In genomic region chr1:3693321-3693720, GRCh38 we compare ENCODE assay signal across 18 cellular contexts. TPM values are rescaled to one million over a fixed set of nuclear protein-coding genes. Genes with fewer than 3 reads are reported as not detected.
DNase-seq lines count a peak whose midpoint lies in the region; ATAC-seq and TF ChIP-seq lines count a peak whose summit lies in the region.
"Had no signal": no experiment of that assay in that cellular context is flagged by ENCODE, and none has a peak within 500 bp of the region (broad histone marks: within the 10 kb centered on the region; RNA-seq: fewer than 3 reads in every experiment).

No MANE protein-coding gene starts in this region.

- H2BK120ac ChIP-seq in neuronal stem cell (ENCODE audit: low read depth, low read length) = no peak overlapping the region

- peaks cover 0 to 10% (median 6%) of the 10 kb centered on the region in 11 experiments; a peak in 9 of 22 replicates for H3K27me3 ChIP-seq in BLaER1 treated with 17β-estradiol and CSF1 and Interleukin-3, amounts not matched to agents 10 nM and 100 nM
- peaks cover 0 to 48% (median 3%) of the 10 kb centered on the region in 3 experiments for H3K27me3 ChIP-seq in neuronal stem cell (ENCODE audit: control insufficient read depth in 3 of 3, insufficient read depth in 3 of 3, low read depth in 1 of 3, low read length in 3 of 3)
- H3K27me3 ChIP-seq: BE2C had no signal

- H3K18ac ChIP-seq in neuronal stem cell (ENCODE audit: low read length) = peak overlapping the region; percentile 48

- H3K79me1 ChIP-seq in neuronal stem cell (ENCODE audit: low read depth, low read length) = peaks cover 3% of the 10 kb centered on the region

- peaks cover 21% of the 10 kb centered on the region for H3K27me3 Mint-ChIP-seq in endothelial cell (ENCODE audit: unreplicated experiment)
- H3K27me3 Mint-ChIP-seq: CD4-positive, CD25-positive, alpha-beta regulatory T cell had no signal

- H3K9me3 ChIP-seq in BLaER1 treated with 17β-estradiol and CSF1 and Interleukin-3, amounts not matched to agents 10 nM and 100 nM (replicated peaks in 1 of 11) = no peaks in the 10 kb centered on the region
- H3K9me3 ChIP-seq in neuronal stem cell (replicated peaks in 1 of 2; ENCODE audit: control insufficient read depth in 2 of 2, insufficient read depth in 1 of 2, low read depth in 1 of 2, low read length in 2 of 2) = no peaks in the 10 kb centered on the region
- H3K9me3 ChIP-seq: BE2C had no signal

- H3K23ac ChIP-seq in neuronal stem cell (ENCODE audit: low read depth, low read length, poor library complexity) = no peak overlapping the region

- H2BK5ac ChIP-seq in neuronal stem cell (ENCODE audit: low read length) = no peak overlapping the region

- peaks cover 7% of the 10 kb centered on the region for H3K4me1 Mint-ChIP-seq in endothelial cell (ENCODE audit: unreplicated experiment)

- H3K4me1 ChIP-seq in BLaER1 treated with 17β-estradiol and CSF1 and Interleukin-3, amounts not matched to agents 10 nM and 100 nM = peaks cover 27 to 76% (median 72%) of the 10 kb centered on the region in 10 experiments
- H3K4me1 ChIP-seq in neuronal stem cell (ENCODE audit: control insufficient read depth in 2 of 2, insufficient read depth in 1 of 2, low read depth in 1 of 2, low read length in 2 of 2) = peaks cover 9 to 13% of the 10 kb centered on the region in 2 donors

- H3K9ac ChIP-seq in BLaER1 treated with 17β-estradiol and CSF1 and Interleukin-3, amounts not matched to agents 10 nM and 100 nM = no peak overlapping the region
- H3K9ac ChIP-seq in neuronal stem cell (ENCODE audit: low read depth, low read length, poor library complexity) = no peak overlapping the region

- no peaks in the 10 kb centered on the region for H3K36me3 Mint-ChIP-seq in endothelial cell (ENCODE audit: low read depth, unreplicated experiment)
- H3K36me3 Mint-ChIP-seq: CD14-positive monocyte; CD4-positive, alpha-beta memory T cell; CD4-positive, CD25-positive, alpha-beta regulatory T cell; CD8-positive, alpha-beta memory T cell had no signal

- no peak overlapping the region for H3K4me3 ChIP-seq in BLaER1 treated with 17β-estradiol and CSF1 and Interleukin-3, amounts not matched to agents 10 nM and 100 nM
- no peak overlapping the region for H3K4me3 ChIP-seq in neuronal stem cell (ENCODE audit: low read length in 2 of 2)

- no peaks in the 10 kb centered on the region for H3K36me3 ChIP-seq in BLaER1 treated with 17β-estradiol and CSF1 and Interleukin-3, amounts not matched to agents 10 nM and 100 nM
- H3K36me3 ChIP-seq in neuronal stem cell (replicated peaks in 1 of 2; ENCODE audit: control insufficient read depth in 2 of 2, insufficient read depth in 2 of 2, low read length in 2 of 2) = no peaks in the 10 kb centered on the region
- H3K36me3 ChIP-seq: BE2C had no signal

- DNase-seq in endothelial cell (ENCODE audit: low spot score) (no peak), neuronal stem cell (ENCODE audit: low spot score) (no peak), NCI-H1105 treated with DMSO at 0.1 percent for 48 hours (lab: John Stamatoyannopoulos, UW) (no peak), DMS114 treated with DMSO at 0.1 percent for 48 hours (lab: John Stamatoyannopoulos, UW; ENCODE audit: unreplicated experiment) (no peak)
- DNase-seq: 8988T; ACHN; C1 segment of cervical spinal cord; CD4-positive, CD25-positive, alpha-beta regulatory T cell; CD8-positive, alpha-beta memory T cell; COR-L47; GF-D8 had no signal

- H2BK12ac ChIP-seq in neuronal stem cell (ENCODE audit: low read length) = peak overlapping the region; percentile 58

- peak overlapping the region in 9 of 11 experiments; percentile 73 to 97 (median 93); a peak in 13 of 22 replicates for H3K4me2 ChIP-seq in BLaER1 treated with 17β-estradiol and CSF1 and Interleukin-3, amounts not matched to agents 10 nM and 100 nM
- H3K4me2 ChIP-seq in neuronal stem cell (ENCODE audit: insufficient read depth, low read length, poor library complexity, severe bottlenecking) = no peak overlapping the region

- no peak overlapping the region for H4K8ac ChIP-seq in neuronal stem cell (ENCODE audit: low read depth, low read length)

- no peak overlapping the region for H3K27ac ChIP-seq in BLaER1 treated with 17β-estradiol and CSF1 and Interleukin-3, amounts not matched to agents 10 nM and 100 nM
- H3K27ac ChIP-seq in neuronal stem cell (replicated peaks; ENCODE audit: low read length) = no peak overlapping the region

- H3K14ac ChIP-seq in neuronal stem cell (ENCODE audit: low read length) = no peak overlapping the region

- no CpG with 5 or more reads among the region's 11 CpGs for WGBS in neuronal stem cell (ENCODE audit: extremely low coverage in 2 of 2, insufficient read length in 2 of 2, insufficient replicate concordance in 1 of 2), 2 donors

- no peak overlapping the region for H2AFZ ChIP-seq in neuronal stem cell (ENCODE audit: low read length)

- TF ChIP-seq CTCF in endothelial cell (IDR thresholded peaks at IDR 0.05; ENCODE audit: unreplicated experiment) = no peak

- no peak for ATAC-seq in GM19455 (IDR thresholded peaks at IDR 0.05; ENCODE audit: unreplicated experiment)

- H3K27ac Mint-ChIP-seq in endothelial cell (ENCODE audit: unreplicated experiment) = no peak overlapping the region
- H3K27ac Mint-ChIP-seq: CD4-positive, alpha-beta memory T cell; CD4-positive, CD25-positive, alpha-beta regulatory T cell; CD8-positive, alpha-beta memory T cell had no signal

- H3K9me3 Mint-ChIP-seq in endothelial cell (ENCODE audit: unreplicated experiment) = no peaks in the 10 kb centered on the region
- H3K9me3 Mint-ChIP-seq: CD4-positive, alpha-beta memory T cell; CD4-positive, CD25-positive, alpha-beta regulatory T cell had no signal

- peak overlapping the region; percentile 70 for H2AK5ac ChIP-seq in neuronal stem cell (ENCODE audit: low read depth, low read length)

- H4K20me1 ChIP-seq in BLaER1 treated with 17β-estradiol and CSF1 and Interleukin-3, amounts not matched to agents 10 nM and 100 nM = no peaks in the 10 kb centered on the region

- H3K4me3 Mint-ChIP-seq in endothelial cell (ENCODE audit: unreplicated experiment) = peak overlapping the region; percentile 8
- H3K4me3 Mint-ChIP-seq: CD14-positive monocyte; CD4-positive, alpha-beta memory T cell; CD4-positive, CD25-positive, alpha-beta regulatory T cell; CD8-positive, alpha-beta memory T cell had no signal

- H2BK15ac ChIP-seq in neuronal stem cell (ENCODE audit: low read length) = peak overlapping the region; percentile 37

- H3K4ac ChIP-seq in neuronal stem cell (ENCODE audit: low read length) = no peak overlapping the region

- H4K91ac ChIP-seq in neuronal stem cell (ENCODE audit: low read depth, low read length, poor library complexity) = no peak overlapping the region

RNA-seq across cellular contexts. Expression of gene TP73, which starts 41.0 kb away (rescaled TPM):
- total RNA-seq in endothelial cell (ENCODE audit: unreplicated experiment) = not detected
- polyA plus RNA-seq in neuronal stem cell (2013, experiment 1 of 2) = 0.18 TPM
- polyA plus RNA-seq in neuronal stem cell (2013, experiment 2 of 2) = 0.19 TPM
- total RNA-seq: CD4-positive, CD25-positive, alpha-beta regulatory T cell had no signal
- polyA plus RNA-seq: AG04450 had no signal

RNA-seq across cellular contexts. Expression of gene WRAP73, which starts 43.4 kb away (rescaled TPM):
- total RNA-seq in endothelial cell (ENCODE audit: unreplicated experiment) = 19.0 TPM
- polyA plus RNA-seq in neuronal stem cell (2013, experiment 1 of 2) = 24.6 TPM
- 25.7 TPM for polyA plus RNA-seq in neuronal stem cell (2013, experiment 2 of 2)

RNA-seq across cellular contexts. Expression of gene CCDC27, which starts 58.9 kb away (rescaled TPM):
- not detected for total RNA-seq in endothelial cell (ENCODE audit: unreplicated experiment)
- not detected for polyA plus RNA-seq in neuronal stem cell (2013, experiment 1 of 2)
- polyA plus RNA-seq in neuronal stem cell (2013, experiment 2 of 2) = not detected
- total RNA-seq: A673; CD4-positive, alpha-beta memory T cell; CD4-positive, CD25-positive, alpha-beta regulatory T cell; CD8-positive, alpha-beta memory T cell had no signal
- polyA plus RNA-seq: AG04450; CD14-positive monocyte; CD4-positive, alpha-beta memory T cell; CD4-positive, CD25-positive, alpha-beta regulatory T cell; CD8-positive, alpha-beta memory T cell had no signal
